26 cellular contexts compared by ENCODE assay signal in genomic region chrX:64186974-64187761, GRCh38. TPM values are rescaled to one million over a fixed set of nuclear protein-coding genes. Genes with fewer than 3 reads are reported as not detected.
"Had no signal": no experiment of that assay in that cellular context is flagged by ENCODE, and none has a peak within 500 bp of the region (broad histone marks: within the 10 kb centered on the region; RNA-seq: fewer than 3 reads in every experiment).

No MANE protein-coding gene starts in this region.

- ATAC-seq: esophagus mucosa, upper lobe of right lung had no signal

- H3K27ac Mint-ChIP-seq: activated T-cell treated with anti-CD3 and anti-CD28 coated beads, Interleukin-2, amount 50 U/mL, for 24 hours; endodermal cell; nephron; progenitor cell of endocrine pancreas had no signal

- DNase-seq: activated CD4-positive, alpha-beta T cell treated with anti-CD3 and anti-CD28 coated beads for 4 hours; activated CD4-positive, alpha-beta T cell treated with anti-CD3 and anti-CD28 coated beads, Interleukin-2, amount 50 U/mL, for 4 hours; activated CD8-positive, alpha-beta memory T cell treated with anti-CD3 and anti-CD28 coated beads, Interleukin-2, amount 50 U/mL, for 48 hours; activated gamma-delta T cell; activated naive CD4-positive, alpha-beta T cell treated with anti-CD3 and anti-CD28 coated beads, Interleukin-2, amount 50 U/mL, for 16 hours; activated T-cell treated with anti-CD3 and anti-CD28 coated beads, Interleukin-2, amount 50 U/mL, for 24 hours; amniotic stem cell; brain microvascular endothelial cell; caudate nucleus; endodermal cell; foreskin fibroblast; mammary epithelial cell; ovary; stimulated activated CD4-positive, alpha-beta T cell treated with anti-CD3 and anti-CD28 coated beads, Interleukin-15, amount 100 ng/mL, for 24 hours; stimulated activated CD4-positive, alpha-beta T cell treated with anti-CD3 and anti-CD28 coated beads, Interleukin-2, amount 100 ng/mL, for 24 hours; stimulated activated naive CD4-positive, alpha-beta T cell; T-helper 9 cell; tibial artery; upper lobe of right lung had no signal

- H3K27me3 Mint-ChIP-seq: progenitor cell of endocrine pancreas had no signal

- H3K9me3 Mint-ChIP-seq: activated T-cell treated with anti-CD3 and anti-CD28 coated beads, Interleukin-2, amount 50 U/mL, for 24 hours had no signal

- H3K4me3 Mint-ChIP-seq: activated T-cell treated with anti-CD3 and anti-CD28 coated beads, Interleukin-2, amount 50 U/mL, for 24 hours; endodermal cell; nephron had no signal

- H3K4me1 Mint-ChIP-seq: nephron had no signal

RNA-seq across cellular contexts. Expression of gene ASB12, which starts 43.2 kb away (rescaled TPM):
- total RNA-seq: esophagus mucosa; liver; mammary epithelial cell; renal cortical epithelial cell; smooth muscle cell; T-helper 1 cell treated with Interleukin-12 subunit alpha and Interleukin-12 subunit beta and Interleukin-4 antibody, amounts not matched to agents 30 ng/mL and 1 ng/mL, for 36 hours had no signal
